In genomic region chr2:20148411-20148810, GRCh38 we compare ENCODE assay signal across 1 cellular context.
TF ChIP-seq lines count a peak whose summit lies in the region.

No MANE protein-coding gene starts in this region.

TF ChIP-seq in WTC11, 78 proteins besides CTCF, POLR2A, EP300 and RAD21 (continued from another document):
- no peak for TF ChIP-seq ZNF532 (CRISPR knock-in tag; IDR thresholded peaks at IDR 0.05; ENCODE audit: borderline replicate concordance)
- no peak for TF ChIP-seq RORB (CRISPR knock-in tag; IDR thresholded peaks at IDR 0.05)
- TF ChIP-seq FOXJ3 (CRISPR knock-in tag; IDR thresholded peaks at IDR 0.05; ENCODE audit: borderline replicate concordance): no peak
- TF ChIP-seq TCF7 (CRISPR knock-in tag; IDR thresholded peaks at IDR 0.05; ENCODE audit: low read depth): no peak
- no peak for TF ChIP-seq SMAD3 (CRISPR knock-in tag; IDR thresholded peaks at IDR 0.05; ENCODE audit: borderline replicate concordance)
